13 cellular contexts compared by ENCODE assay signal in genomic region chr17:79038545-79039135, GRCh38. TPM values are rescaled to one million over a fixed set of nuclear protein-coding genes. Genes with fewer than 3 reads are reported as not detected.
A peak's percentile ranks its signal among the peaks of the same experiment; 100 is the strongest.
DNase-seq lines count a peak whose midpoint lies in the region; ATAC-seq and TF ChIP-seq lines count a peak whose summit lies in the region.
"Had no signal": no experiment of that assay in that cellular context is flagged by ENCODE, and none has a peak within 500 bp of the region (broad histone marks: within the 10 kb centered on the region; RNA-seq: fewer than 3 reads in every experiment).

No MANE protein-coding gene starts in this region.

- WGBS in IMR-90 (ENCODE audit: extremely low coverage in 2 of 2, insufficient read length in 1 of 2), 2 experiments = no CpG with 5 or more reads among the region's 8 CpGs

- H3K4me3 ChIP-seq in AG04450 (ENCODE audit: low read depth, low read length) (no peak overlapping the region), IMR-90 (ENCODE audit: insufficient read depth, low read depth, low read length) (no peak overlapping the region), H7 (ENCODE audit: insufficient read depth, low read depth, low read length) (no peak overlapping the region)
- H3K4me3 ChIP-seq: SK-N-MC, testis had no signal

- no peak overlapping the region for H3K4me2 ChIP-seq in IMR-90 (ENCODE audit: low read depth, low read length)

- no peaks in the 10 kb centered on the region; the same call in 1 of the 2 replicates for H3K9me3 ChIP-seq in AG04450 (ENCODE audit: control insufficient read depth, insufficient read depth, low read length)
- H3K9me3 ChIP-seq in IMR-90 (ENCODE audit: control insufficient read depth, insufficient read depth, low read length) = no peaks in the 10 kb centered on the region
- H3K9me3 ChIP-seq: testis had no signal

- H3K14ac ChIP-seq in IMR-90 (replicated peaks; ENCODE audit: low read depth, low read length) = peak overlapping the region; percentile 82

- H3K27ac ChIP-seq in AG04450 (ENCODE audit: low read depth, low read length) (peak overlapping the region; percentile 80), IMR-90 (ENCODE audit: insufficient read depth, low read length) (peak overlapping the region; percentile 77)
- H3K27ac ChIP-seq: SK-N-MC, testis had no signal

- peak overlapping the region; percentile 94; the same call in 2 of the 3 replicates for H2BK15ac ChIP-seq in IMR-90 (ENCODE audit: low read depth, low read length)

- peak overlapping the region; percentile 77; the same call in 1 of the 2 replicates for H3K23ac ChIP-seq in IMR-90 (ENCODE audit: low read depth, low read length)

- POLR2A ChIA-PET in AG04450 (lab: Yijun Ruan, JAX) (no interaction called here), IMR-90 (lab: Charles Lee; ENCODE audit: unreplicated experiment) (interaction anchor here (0.6 kb wide), 1 partner anchor 12 kb away, joined by 3 read pairs; no protein-coding TSS in a partner anchor)

- H3K79me1 ChIP-seq in IMR-90 (ENCODE audit: low read depth in 1 of 2, low read length in 2 of 2) = 0 out of 4 replicates have a peak, but pooled peaks cover 0 to 10% of the 10 kb centered on the region in 2 experiments

- ATAC-seq in IMR-90 (ENCODE audit: low read depth) (peak; percentile 60), HG03097 (IDR thresholded peaks at IDR 0.05; ENCODE audit: low FRiP score, unreplicated experiment) (no peak)
- ATAC-seq: activated T-helper 17 cell treated with anti-CD3 and anti-CD28 coated beads, Interleukin-2, amount 50 U/mL, for 72 hours had no signal

- TF ChIP-seq RAD21 in IMR-90 (IDR thresholded peaks at IDR 0.05; ENCODE audit: low read length) = no peak

- no peaks in the 10 kb centered on the region; the same call in 1 of the 2 replicates for H4K20me1 ChIP-seq in IMR-90 (ENCODE audit: insufficient read depth, low read length)

- peaks cover 24% of the 10 kb centered on the region for H3K4me1 ChIP-seq in IMR-90 (ENCODE audit: control insufficient read depth, insufficient read depth, low read length)

- H4K91ac ChIP-seq in IMR-90 (ENCODE audit: insufficient read depth, low read depth, low read length) = peak overlapping the region; percentile 94

- TF ChIP-seq CTCF in AG04450 (IDR thresholded peaks at IDR 0.05; ENCODE audit: low read depth, low read length) (no peak), IMR-90 (conservative IDR thresholded peaks at IDR 0.05; ENCODE audit: low read depth, low read length) (no peak)

- no peaks in the 10 kb centered on the region for H3K27me3 ChIP-seq in AG04450 (ENCODE audit: control insufficient read depth, insufficient read depth, low read length)
- no peaks in the 10 kb centered on the region for H3K27me3 ChIP-seq in IMR-90 (ENCODE audit: control insufficient read depth, insufficient read depth, low read length)
- H3K27me3 ChIP-seq in H7 (ENCODE audit: control insufficient read depth, insufficient read depth, low read length) = no peaks in the 10 kb centered on the region
- H3K27me3 ChIP-seq: testis had no signal

- H3K18ac ChIP-seq in IMR-90 (ENCODE audit: low read depth, low read length) = peak overlapping the region; percentile 88

- no peaks in the 10 kb centered on the region for H3K36me3 ChIP-seq in IMR-90 (ENCODE audit: control insufficient read depth, insufficient read depth, low read length)
- H3K36me3 ChIP-seq in H7 (replicated peaks; ENCODE audit: control insufficient read depth, insufficient read depth, low read length) = no peaks in the 10 kb centered on the region

- no TSS peak for BruUV-seq in IMR-90 (replicated peaks; lab: Mats Ljungman, UMichigan)

- in situ Hi-C loops in IMR-90 (cut with MboI; ENCODE audit: low sequenced_read_pairs) = no loop called here

- H3K4ac ChIP-seq in IMR-90 (ENCODE audit: low read depth, low read length) = peak overlapping the region; percentile 97

- dilution Hi-C loops in IMR-90 (cut with HindIII; ENCODE audit: low sequenced_read_pairs, unreplicated experiment) = no loop called here

- peak overlapping the region; percentile 98 for H2AK5ac ChIP-seq in IMR-90 (ENCODE audit: low read depth, low read length)

- peak overlapping the region; percentile 96 for H2BK20ac ChIP-seq in IMR-90 (ENCODE audit: low read depth, low read length)

- CTCF ChIA-PET in AG04450 (lab: Charles Lee) (interaction anchor here (2.5 kb wide), 1 partner anchor 44 kb away, joined by 8 read pairs; no protein-coding TSS in a partner anchor), IMR-90 (lab: Yijun Ruan, JAX) (no interaction called here)

- H3K9me1 ChIP-seq in IMR-90 (ENCODE audit: insufficient read depth, low read length) = peaks cover 25% of the 10 kb centered on the region

- H4K8ac ChIP-seq in IMR-90 (ENCODE audit: low read depth in 2 of 2, low read length in 2 of 2) = peak overlapping the region; percentile 59 to 85; a peak in 3 of 4 replicates

- H2BK120ac ChIP-seq in IMR-90 (ENCODE audit: low read depth, low read length) = peak overlapping the region; percentile 97

- H3K9ac ChIP-seq in IMR-90 (ENCODE audit: low read depth, low read length) = no peak overlapping the region

- no peak for TF ChIP-seq POLR2A in IMR-90 (IDR thresholded peaks at IDR 0.05; ENCODE audit: low read depth, low read length)

- peak overlapping the region; percentile 4 for H2AFZ ChIP-seq in IMR-90 (replicated peaks; ENCODE audit: low read length, poor library complexity)

- H3K56ac ChIP-seq in IMR-90 (ENCODE audit: extremely low read depth, insufficient read depth, low read length) = no peak overlapping the region

- DNase-seq in AG04450 (ENCODE audit: low read depth, low spot score) (peak; percentile 64), IMR-90 (peak; percentile 96), dermis microvascular lymphatic vessel endothelial cell (ENCODE audit: low read depth in 2 of 2) (peak; percentile 9 to 12), mesenteric fat pad (ENCODE audit: low spot score) (peak; percentile 89), Ammon's horn (ENCODE audit: low spot score) (no peak), pons (ENCODE audit: low spot score) (no peak), H7 (no peak)
- DNase-seq: CD4-positive, alpha-beta memory T cell; NCI-H1436; testis had no signal

- intact Hi-C loops in IMR-90 (cut with micrococcal nuclease) = no loop called here

- H2AK9ac ChIP-seq in IMR-90 (replicated peaks; ENCODE audit: low read depth, low read length, poor library complexity) = peak overlapping the region; percentile 73

- H2BK5ac ChIP-seq in IMR-90 (ENCODE audit: low read depth, low read length, poor library complexity, severe bottlenecking) = peak overlapping the region; percentile 97

- peak overlapping the region; percentile 76 for H4K5ac ChIP-seq in IMR-90 (ENCODE audit: low read depth, low read length)

TF ChIP-seq in IMR-90, 13 proteins besides CTCF, POLR2A, EP300 and RAD21:
- TF ChIP-seq NFE2L2 (IDR thresholded peaks at IDR 0.05; ENCODE audit: low read depth, low read length) (no peak), BHLHE40 (IDR thresholded peaks at IDR 0.05; ENCODE audit: low read depth, low read length) (0 out of 2 replicates have a peak, but pooled peaks have one; percentile 9), CEBPB (IDR thresholded peaks at IDR 0.05; ENCODE audit: low read depth, low read length) (peak; percentile 99), RCOR1 (IDR thresholded peaks at IDR 0.05; ENCODE audit: insufficient replicate concordance, low read length) (no peak), MXI1 (IDR thresholded peaks at IDR 0.05; ENCODE audit: borderline replicate concordance, low read depth, low read length) (0 out of 2 replicates have a peak, but pooled peaks have one; percentile 37), FOS (IDR thresholded peaks at IDR 0.05; ENCODE audit: low read depth, low read length) (peak; percentile 44; the same call in 1 of the 2 replicates)

RNA-seq across cellular contexts. Expression of gene C1QTNF1, which starts 14.7 kb away (rescaled TPM):
- polyA plus RNA-seq in AG04450 (2011; rRNA removed) (15.4 and 23.4 TPM in 2 replicates), IMR-90 (2012; rRNA removed) (8.4 and 9.0 TPM in 2 replicates)
- polyA minus RNA-seq in AG04450 (2011; rRNA and poly(A)+ RNA removed) = 11.5 and 22.3 TPM in 2 replicates
- total RNA-seq in IMR-90 (2012; rRNA removed) (1.7 and 3.4 TPM in 2 replicates), dermis microvascular lymphatic vessel endothelial cell (8.3 and 10.7 TPM in 2 replicates), mesenteric fat pad (563 TPM)
- polyA plus RNA-seq in IMR-90 (2012; cell fraction: cytosol; rRNA removed) = 5.2 and 16.8 TPM in 2 replicates
- polyA plus RNA-seq in IMR-90 (2012; cell fraction: nucleus; rRNA removed; ENCODE audit: low replicate concordance) = 7.4 and 9.5 TPM in 2 replicates
- total RNA-seq in H7 (2014; rRNA removed; shearing (Covaris generic)) = 0.28 and 0.67 TPM in 2 replicates
- total RNA-seq: activated T-helper 17 cell treated with anti-CD3 and anti-CD28 coated beads, Interleukin-2, amount 50 U/mL, for 72 hours; CD4-positive, alpha-beta memory T cell had no signal
- polyA plus RNA-seq: CD4-positive, alpha-beta memory T cell had no signal

RNA-seq across cellular contexts. Expression of gene CANT1, which starts 29.1 kb away (rescaled TPM):
- polyA plus RNA-seq in AG04450 (2011; rRNA removed) (61.6 and 65.5 TPM in 2 replicates), IMR-90 (2012; rRNA removed) (73.4 and 90.7 TPM in 2 replicates)
- polyA minus RNA-seq in AG04450 (2011; rRNA and poly(A)+ RNA removed) = 50.0 and 51.1 TPM in 2 replicates
- total RNA-seq in IMR-90 (2012; rRNA removed) (50.0 and 51.8 TPM in 2 replicates), dermis microvascular lymphatic vessel endothelial cell (40.3 and 53.5 TPM in 2 replicates), mesenteric fat pad (37.9 TPM)
- 61.1 and 63.0 TPM in 2 replicates for polyA plus RNA-seq in IMR-90 (2012; cell fraction: cytosol; rRNA removed)
- 33.7 and 43.7 TPM in 2 replicates for polyA plus RNA-seq in IMR-90 (2012; cell fraction: nucleus; rRNA removed; ENCODE audit: low replicate concordance)
- total RNA-seq in H7 (2014; rRNA removed; shearing (Covaris generic)) = 27.3 and 29.6 TPM in 2 replicates

RNA-seq across cellular contexts. Expression of gene ENGASE, which starts 36.0 kb away (rescaled TPM):
- 5.9 and 6.0 TPM in 2 replicates for polyA plus RNA-seq in AG04450 (2011; rRNA removed)
- polyA minus RNA-seq in AG04450 (2011; rRNA and poly(A)+ RNA removed) = 10.1 and 12.7 TPM in 2 replicates
- 2.5 and 3.9 TPM in 2 replicates for total RNA-seq in IMR-90 (2012; rRNA removed)
- 10.4 and 12.1 TPM in 2 replicates for polyA plus RNA-seq in IMR-90 (2012; rRNA removed)
- 5.4 and 8.9 TPM in 2 replicates for polyA plus RNA-seq in IMR-90 (2012; cell fraction: cytosol; rRNA removed)
- polyA plus RNA-seq in IMR-90 (2012; cell fraction: nucleus; rRNA removed; ENCODE audit: low replicate concordance) = 108 and 158 TPM in 2 replicates
- total RNA-seq in dermis microvascular lymphatic vessel endothelial cell = 6.9 and 7.7 TPM in 2 replicates
- 38.8 TPM for total RNA-seq in mesenteric fat pad
- 13.3 and 21.3 TPM in 2 replicates for total RNA-seq in H7 (2014; rRNA removed; shearing (Covaris generic))

RNA-seq across cellular contexts. Expression of gene LGALS3BP, which starts 58.9 kb away (rescaled TPM):
- polyA plus RNA-seq in AG04450 (2011; rRNA removed) = 126 and 171 TPM in 2 replicates
- 53.5 and 76.3 TPM in 2 replicates for polyA minus RNA-seq in AG04450 (2011; rRNA and poly(A)+ RNA removed)
- 33.7 and 34.7 TPM in 2 replicates for total RNA-seq in IMR-90 (2012; rRNA removed)
- 249 and 273 TPM in 2 replicates for polyA plus RNA-seq in IMR-90 (2012; rRNA removed)
- polyA plus RNA-seq in IMR-90 (2012; cell fraction: cytosol; rRNA removed) = 146 and 259 TPM in 2 replicates
- 165 and 308 TPM in 2 replicates for polyA plus RNA-seq in IMR-90 (2012; cell fraction: nucleus; rRNA removed; ENCODE audit: low replicate concordance)
- total RNA-seq in dermis microvascular lymphatic vessel endothelial cell = 1.4 and 2.8 TPM in 2 replicates
- total RNA-seq in mesenteric fat pad = 417 TPM
- 116 and 129 TPM in 2 replicates for total RNA-seq in H7 (2014; rRNA removed; shearing (Covaris generic))

Comparison
In these comparisons a context has a peak if more than half of its experiments do, and no peak if none do; other contexts are left out.
1. DNase-seq: peak in AG04450 (single experiment), IMR-90 (single experiment), dermis microvascular lymphatic vessel endothelial cell (2 of 2) and mesenteric fat pad (single experiment); none in Ammon's horn (single experiment), pons (single experiment) and H7 (single experiment).
2. RNA of gene C1QTNF1, which starts 14.7 kb away (total RNA-seq): 563 TPM in mesenteric fat pad (single experiment); 8.3 to 10.7 TPM in dermis microvascular lymphatic vessel endothelial cell, 1.7 to 3.4 TPM in IMR-90 and 0.28 to 0.67 TPM in H7; every median in the first group is over 10 times any median in the second.